In genomic region chr2:142975239-142975638, GRCh38 we compare ENCODE assay signal across 21 cellular contexts.
DNase-seq lines count a peak whose midpoint lies in the region; ATAC-seq, FAIRE-seq and TF ChIP-seq lines count a peak whose summit lies in the region.
"Had no signal": no experiment of that assay in that cellular context is flagged by ENCODE, and none has a peak within 500 bp of the region (broad histone marks: within the 10 kb centered on the region; RNA-seq: fewer than 3 reads in every experiment).

No MANE protein-coding gene starts in this region.

- peaks cover 27% of the 10 kb centered on the region; the same call in 1 of the 2 replicates for H3K9me3 ChIP-seq in PC-9 (ENCODE audit: insufficient read depth, low read depth)
- no peaks in the 10 kb centered on the region for H3K9me3 ChIP-seq in endothelial cell of umbilical vein (replicated peaks; ENCODE audit: control insufficient read depth, insufficient read depth, low read length)
- H3K9me3 ChIP-seq in uterus, result no peaks in the 10 kb centered on the region

- no peaks in the 10 kb centered on the region for H3K9me2 ChIP-seq in PC-9 (ENCODE audit: insufficient read depth)

- no peaks in the 10 kb centered on the region for H3K9me3 Mint-ChIP-seq in CD14-positive monocyte
- no peaks in the 10 kb centered on the region for H3K9me3 Mint-ChIP-seq in osteocyte (ENCODE audit: unreplicated experiment)
- H3K9me3 Mint-ChIP-seq in activated CD8-positive, alpha-beta T cell treated with anti-CD3 and anti-CD28 coated beads for 36 hours, result no peaks in the 10 kb centered on the region
- H3K9me3 Mint-ChIP-seq: activated naive CD4-positive, alpha-beta T cell treated with anti-CD3 and anti-CD28 coated beads, Interleukin-2, amount 50 U/mL, for 24 hours; naive B cell; T-helper 1 cell treated with Interleukin-12 subunit alpha and Interleukin-12 subunit beta and Interleukin-4 antibody, amounts not matched to agents 30 μg/mL and 1 μg/mL, for 36 hours had no signal

- no peaks in the 10 kb centered on the region for H3K9me1 ChIP-seq in endothelial cell of umbilical vein (replicated peaks; ENCODE audit: control insufficient read depth, extremely low read depth, insufficient read depth, low read length)

- H3K9ac ChIP-seq in endothelial cell of umbilical vein (replicated peaks; ENCODE audit: extremely low read depth, insufficient read depth, low read length), result no peak overlapping the region

- dilution Hi-C loops in endothelial cell of umbilical vein (cut with MboI; ENCODE audit: extremely low pct_ligation_motif_present, low sequenced_read_pairs), result no loop called here

- BruUV-seq in PC-9 (replicated peaks; lab: Mats Ljungman, UMichigan) (no TSS peak), endothelial cell of umbilical vein (replicated peaks; lab: Mats Ljungman, UMichigan) (no TSS peak)

- H3K4me1 ChIP-seq in PC-9 (replicated peaks; ENCODE audit: insufficient read depth), result peaks cover 60% of the 10 kb centered on the region
- peaks cover 23% of the 10 kb centered on the region for H3K4me1 ChIP-seq in endothelial cell of umbilical vein (ENCODE audit: control insufficient read depth, extremely low read depth, insufficient read depth, low read length)
- H3K4me1 ChIP-seq in uterus, result no peaks in the 10 kb centered on the region

- TF ChIP-seq CTCF in CD14-positive monocyte (IDR thresholded peaks at IDR 0.05) (no peak), PC-9 (conservative IDR thresholded peaks at IDR 0.05) (no peak), endothelial cell of umbilical vein (IDR thresholded peaks at IDR 0.05; ENCODE audit: extremely low read depth in 1 of 2, insufficient read depth in 1 of 2, low read depth in 1 of 2, low read length in 2 of 2) (no peak), osteocyte (IDR thresholded peaks at IDR 0.05) (no peak), uterus (IDR thresholded peaks at IDR 0.05) (no peak)
- TF ChIP-seq CTCF in activated CD8-positive, alpha-beta T cell treated with anti-CD3 and anti-CD28 coated beads for 36 hours (IDR thresholded peaks at IDR 0.05), result no peak

- H2AFZ ChIP-seq in PC-9 (peak overlapping the region; percentile 62; the same call in 1 of the 2 replicates), endothelial cell of umbilical vein (ENCODE audit: low read depth, low read length) (no peak overlapping the region)

- no peaks in the 10 kb centered on the region for H4K20me1 ChIP-seq in PC-9 (ENCODE audit: insufficient read depth)
- no peaks in the 10 kb centered on the region for H4K20me1 ChIP-seq in endothelial cell of umbilical vein (replicated peaks; ENCODE audit: control insufficient read depth, extremely low read depth, insufficient read depth, low read length)

- H3K27ac Mint-ChIP-seq in CD14-positive monocyte (peak overlapping the region in 4 of 7 donors; percentile 30 to 71 (median 44)), osteocyte (ENCODE audit: unreplicated experiment) (peak overlapping the region; percentile 93)
- no peak overlapping the region for H3K27ac Mint-ChIP-seq in activated CD8-positive, alpha-beta T cell treated with anti-CD3 and anti-CD28 coated beads for 36 hours
- H3K27ac Mint-ChIP-seq: activated naive CD4-positive, alpha-beta T cell treated with anti-CD3 and anti-CD28 coated beads, Interleukin-2, amount 50 U/mL, for 24 hours; CD4-positive, CD25-positive, alpha-beta regulatory T cell; T-helper 1 cell treated with Interleukin-12 subunit alpha and Interleukin-12 subunit beta and Interleukin-4 antibody, amounts not matched to agents 30 μg/mL and 1 μg/mL, for 36 hours had no signal

- H3K79me2 ChIP-seq in PC-9 (ENCODE audit: low read depth) (no peaks in the 10 kb centered on the region), endothelial cell of umbilical vein (ENCODE audit: control insufficient read depth, insufficient read depth, low read length) (no peaks in the 10 kb centered on the region)

- DNase-seq in CD14-positive monocyte (ENCODE audit: low spot score), result no peak
- no peak for DNase-seq in PC-9
- DNase-seq in endothelial cell of umbilical vein (ENCODE audit: low read depth, low spot score), result no peak
- no peak for DNase-seq in osteocyte (ENCODE audit: extremely low spot score, unreplicated experiment)
- DNase-seq in activated CD8-positive, alpha-beta T cell treated with anti-CD3 and anti-CD28 coated beads for 36 hours, result no peak
- no peak for DNase-seq in uterus
- no peak for DNase-seq in stimulated activated CD4-positive, alpha-beta T cell treated with anti-CD3 and anti-CD28 coated beads, Interleukin-4, amount 100 ng/mL, for 24 hours
- DNase-seq: activated CD4-positive, alpha-beta T cell treated with anti-CD3 and anti-CD28 coated beads for 48 hours; aorta; CD4-positive, CD25-positive, alpha-beta regulatory T cell; cerebellar nuclear complex; naive B cell; NCI-H1092; NCI-H2029 treated with DMSO at 0.1 percent for 48 hours; NCI-H510A; NK-92 treated with Interleukin-12 subunit alpha and Interleukin-12 subunit beta, amount 100 ng/mL, for 24 hours; occipital lobe; stimulated activated CD8-positive, alpha-beta memory T cell treated with anti-CD3 and anti-CD28 coated beads, Interleukin-4, amount 100 ng/mL, for 48 hours had no signal

- H3K36me3 ChIP-seq in PC-9 (ENCODE audit: low read depth), result peaks cover 4% of the 10 kb centered on the region
- no peaks in the 10 kb centered on the region for H3K36me3 ChIP-seq in endothelial cell of umbilical vein (ENCODE audit: control insufficient read depth in 2 of 2, extremely low read depth in 1 of 2, insufficient read depth in 2 of 2, low read length in 2 of 2)
- no peaks in the 10 kb centered on the region for H3K36me3 ChIP-seq in uterus

- no peak for TF ChIP-seq POLR2A in endothelial cell of umbilical vein (IDR thresholded peaks at IDR 0.05; ENCODE audit: low read depth, low read length)
- no peak for TF ChIP-seq POLR2A in uterus (IDR thresholded peaks at IDR 0.05)

- no peak overlapping the region for H3K4me3 ChIP-seq in PC-9
- no peak overlapping the region for H3K4me3 ChIP-seq in endothelial cell of umbilical vein (replicated peaks in 1 of 3; ENCODE audit: insufficient read depth in 1 of 3, low read depth in 1 of 3, low read length in 3 of 3)
- no peak overlapping the region for H3K4me3 ChIP-seq in uterus

- no peak overlapping the region for H3K4me3 Mint-ChIP-seq in CD14-positive monocyte
- no peak overlapping the region for H3K4me3 Mint-ChIP-seq in osteocyte (ENCODE audit: unreplicated experiment)
- H3K4me3 Mint-ChIP-seq in activated CD8-positive, alpha-beta T cell treated with anti-CD3 and anti-CD28 coated beads for 36 hours, result no peak overlapping the region
- H3K4me3 Mint-ChIP-seq: activated naive CD4-positive, alpha-beta T cell treated with anti-CD3 and anti-CD28 coated beads, Interleukin-2, amount 50 U/mL, for 24 hours; CD4-positive, CD25-positive, alpha-beta regulatory T cell; naive B cell; T-helper 1 cell treated with Interleukin-12 subunit alpha and Interleukin-12 subunit beta and Interleukin-4 antibody, amounts not matched to agents 30 μg/mL and 1 μg/mL, for 36 hours had no signal

- POLR2A ChIA-PET in PC-9 (lab: Charles Lee; ENCODE audit: unreplicated experiment), result interaction anchor here (0.6 to 0.9 kb wide), 2 partner anchors 296 to 494 kb away, joined by 3 to 5 read pairs; no protein-coding TSS in a partner anchor
- POLR2A ChIA-PET in endothelial cell of umbilical vein (lab: Charles Lee), result no interaction called here
- POLR2A ChIA-PET in activated CD8-positive, alpha-beta T cell treated with anti-CD3 and anti-CD28 coated beads for 36 hours (lab: Charles Lee), result no interaction called here

- CTCF ChIA-PET in PC-9 (lab: Charles Lee) (no interaction called here), endothelial cell of umbilical vein (lab: Charles Lee) (interaction anchor here (0.8 to 4.1 kb wide), 9 partner anchors 10 to 784 kb away, joined by 3 to 23 read pairs (median 5); no protein-coding TSS in a partner anchor)
- CTCF ChIA-PET in activated CD8-positive, alpha-beta T cell treated with anti-CD3 and anti-CD28 coated beads for 36 hours (lab: Charles Lee), result interaction anchor here (1.1 to 1.9 kb wide), 2 partner anchors 13 to 15 kb away, joined by 4 to 6 read pairs; no protein-coding TSS in a partner anchor

- peaks cover 57 to 66% of the 10 kb centered on the region in 2 donors for H3K36me3 Mint-ChIP-seq in CD14-positive monocyte
- H3K36me3 Mint-ChIP-seq in osteocyte (ENCODE audit: unreplicated experiment), result no peaks in the 10 kb centered on the region
- H3K36me3 Mint-ChIP-seq in activated CD8-positive, alpha-beta T cell treated with anti-CD3 and anti-CD28 coated beads for 36 hours (ENCODE audit: low read depth), result no peaks in the 10 kb centered on the region
- H3K36me3 Mint-ChIP-seq: activated naive CD4-positive, alpha-beta T cell treated with anti-CD3 and anti-CD28 coated beads, Interleukin-2, amount 50 U/mL, for 24 hours; CD4-positive, CD25-positive, alpha-beta regulatory T cell; naive B cell had no signal

- peaks cover 0 to 1% (median 0%) of the 10 kb centered on the region in 3 donors for H3K27me3 Mint-ChIP-seq in CD14-positive monocyte (ENCODE audit: low read depth in 3 of 3)
- no peaks in the 10 kb centered on the region for H3K27me3 Mint-ChIP-seq in osteocyte (ENCODE audit: unreplicated experiment)
- no peaks in the 10 kb centered on the region for H3K27me3 Mint-ChIP-seq in activated CD8-positive, alpha-beta T cell treated with anti-CD3 and anti-CD28 coated beads for 36 hours
- H3K27me3 Mint-ChIP-seq: activated naive CD4-positive, alpha-beta T cell treated with anti-CD3 and anti-CD28 coated beads, Interleukin-2, amount 50 U/mL, for 24 hours; naive B cell had no signal

- H3K27ac ChIP-seq in PC-9, result peak overlapping the region; percentile 99
- peak overlapping the region; percentile 87 for H3K27ac ChIP-seq in endothelial cell of umbilical vein (ENCODE audit: insufficient read depth, low read depth, low read length)
- H3K27ac ChIP-seq in uterus, result no peak overlapping the region

- no peak for FAIRE-seq in endothelial cell of umbilical vein (lab: Jason Lieb, UNC)

- intact Hi-C loops in CD14-positive monocyte (cut with micrococcal nuclease), result no loop called here
- intact Hi-C loops in PC-9 (cut with micrococcal nuclease; ENCODE audit: unreplicated experiment), result no loop called here
- intact Hi-C loops in endothelial cell of umbilical vein (cut with micrococcal nuclease), result no loop called here
- intact Hi-C loops in activated CD8-positive, alpha-beta T cell treated with anti-CD3 and anti-CD28 coated beads for 36 hours (cut with micrococcal nuclease), result no loop called here
- intact Hi-C loops in uterus (cut with DNase I; ENCODE audit: low total_unique reads), result no loop called here

- H3K4me1 Mint-ChIP-seq in CD14-positive monocyte (no peaks in the 10 kb centered on the region), osteocyte (ENCODE audit: unreplicated experiment) (peaks cover 31% of the 10 kb centered on the region)
- peaks cover 6% of the 10 kb centered on the region for H3K4me1 Mint-ChIP-seq in activated CD8-positive, alpha-beta T cell treated with anti-CD3 and anti-CD28 coated beads for 36 hours (ENCODE audit: low read depth)
- H3K4me1 Mint-ChIP-seq: activated naive CD4-positive, alpha-beta T cell treated with anti-CD3 and anti-CD28 coated beads, Interleukin-2, amount 50 U/mL, for 24 hours; CD4-positive, CD25-positive, alpha-beta regulatory T cell had no signal

- H3K4me2 ChIP-seq in PC-9 (peak overlapping the region; percentile 84), endothelial cell of umbilical vein (ENCODE audit: insufficient read depth, low read length) (no peak overlapping the region)

- no peak for ATAC-seq in HG03095 (IDR thresholded peaks at IDR 0.05; ENCODE audit: unreplicated experiment)
- no peak for ATAC-seq in activated CD8-positive, alpha-beta T cell treated with anti-CD3 and anti-CD28 coated beads for 36 hours

- H3F3A ChIP-seq in PC-9 (ENCODE audit: insufficient read depth, low read depth), result peaks cover 32% of the 10 kb centered on the region

- no peaks in the 10 kb centered on the region for H3K27me3 ChIP-seq in PC-9 (ENCODE audit: insufficient read depth, low read depth)
- H3K27me3 ChIP-seq in endothelial cell of umbilical vein (ENCODE audit: control insufficient read depth in 2 of 2, insufficient read depth in 2 of 2, low read length in 2 of 2), result no peaks in the 10 kb centered on the region
- H3K27me3 ChIP-seq in uterus, result no peaks in the 10 kb centered on the region

Comparison
In these comparisons a context has a peak if more than half of its experiments do, and no peak if none do; other contexts are left out.
1. H3K27ac ChIP-seq: peak in PC-9 (single experiment) and endothelial cell of umbilical vein (single experiment); none in uterus (0 of 2).